In the genomic region with DNA sequence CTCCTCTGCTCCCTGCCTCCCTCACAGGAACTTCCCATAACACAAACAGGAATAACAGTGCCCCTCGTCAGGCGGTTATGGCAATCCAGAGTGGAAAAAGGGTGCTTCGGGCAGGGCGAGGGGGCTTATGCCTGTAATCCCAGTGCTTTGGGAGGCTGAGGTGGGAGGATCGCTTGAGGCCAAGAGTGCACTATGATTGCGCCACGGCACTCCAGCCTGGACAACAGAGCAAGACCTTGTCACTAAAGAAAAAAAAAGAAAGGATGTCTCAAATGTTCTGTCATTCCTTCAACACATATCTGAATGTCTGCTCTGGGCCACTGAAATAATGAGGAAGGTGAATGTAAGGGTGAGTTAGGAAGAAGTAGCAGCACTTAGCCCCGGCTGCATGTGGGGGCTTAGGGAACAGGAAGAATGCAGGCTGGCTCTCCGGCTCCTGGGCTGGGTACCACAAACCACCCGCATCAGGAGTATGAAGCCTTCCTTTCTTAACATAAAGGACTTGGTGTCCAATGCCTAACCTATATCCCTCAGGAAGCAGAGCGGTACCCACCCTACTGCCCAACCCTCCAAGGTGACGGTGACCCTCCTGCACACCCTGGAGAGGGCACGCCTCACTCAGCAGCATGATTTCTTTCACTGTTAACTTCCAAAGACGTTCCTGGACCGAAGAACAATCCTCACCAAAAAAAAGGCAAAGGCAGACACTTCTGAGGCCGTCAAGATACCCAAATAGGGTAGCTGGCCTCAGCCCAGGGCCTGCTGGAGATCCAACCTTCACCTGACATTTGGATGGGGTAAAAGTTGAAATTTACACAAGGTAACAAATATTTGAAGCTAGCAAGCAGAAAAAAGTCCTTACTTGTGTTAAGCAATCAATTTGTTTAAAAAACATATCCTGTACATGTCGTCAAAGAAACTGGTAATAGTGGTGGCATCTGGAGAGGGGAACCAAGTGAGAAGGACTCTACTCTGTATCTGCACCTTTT, we compare ENCODE assay signal across 9 cellular contexts. TPM values are rescaled to one million over a fixed set of nuclear protein-coding genes. Genes with fewer than 3 reads are reported as not detected.
DNase-seq lines count a peak whose midpoint lies in the region; ATAC-seq, FAIRE-seq and TF ChIP-seq lines count a peak whose summit lies in the region.
"Had no signal": no experiment of that assay in that cellular context is flagged by ENCODE, and none has a peak within 500 bp of the region (broad histone marks: within the 10 kb centered on the region; RNA-seq: fewer than 3 reads in every experiment).

No MANE protein-coding gene starts in this region.

- TF ChIP-seq POLR2A in GM12878 (IDR thresholded peaks at IDR 0.05; ENCODE audit: low read depth, low read length) (no peak), vagina (IDR thresholded peaks at IDR 0.05) (no peak)

- intact Hi-C loops in heart right ventricle (cut with DNase I) = loop anchor here in 1 of 10 donors (1.0 to 5.0 kb wide), 4 partner anchors 27 to 376 kb away; partner anchors contain the start of gene PPP6R3
- intact Hi-C loops in Right ventricle myocardium inferior (cut with DNase I) = loop anchor here (2.0 kb wide), 3 partner anchors 27 to 65 kb away; partner anchors contain the start of genes IGHMBP2 and MRPL21
- intact Hi-C loops in GM12878 (cut with micrococcal nuclease; ENCODE audit: unreplicated experiment) = no loop called here
- intact Hi-C loops in vagina (cut with DNase I) = no loop called here

- no TSS peak for BruUV-seq in GM12878 (replicated peaks; lab: Mats Ljungman, UMichigan)

- H4K20me1 ChIP-seq in GM12878 (ENCODE audit: control insufficient read depth, insufficient read depth) = no peaks in the 10 kb centered on the region

- SMC1A ChIA-PET in GM12878 (lab: Charles Lee; ENCODE audit: uncharacterized antibody, unreplicated experiment) = no interaction called here

- peaks cover 10% of the 10 kb centered on the region for H3K79me2 ChIP-seq in GM12878 (ENCODE audit: control insufficient read depth, insufficient read depth, low read length)

- H3K4me3 ChIP-seq in heart right ventricle = peak overlapping the region in 8 of 10 donors; percentile 74 to 98 (median 91)
- no peak overlapping the region; the same call in 1 of the 2 replicates for H3K4me3 ChIP-seq in GM12878
- peak overlapping the region in 1 of 2 donors; percentile 81 for H3K4me3 ChIP-seq in muscle layer of colon (ENCODE audit: low read depth in 1 of 2, low read length in 2 of 2)
- peak overlapping the region in 1 of 2 donors; percentile 5 for H3K4me3 ChIP-seq in vagina

- peak overlapping the region; percentile 84; the same call in 1 of the 2 replicates for H3K4me2 ChIP-seq in GM12878 (ENCODE audit: control insufficient read depth, insufficient read depth)

- RAD21 ChIA-PET in GM12878 (lab: Charles Lee; ENCODE audit: unreplicated experiment) = no interaction called here

- H3K9ac ChIP-seq in GM12878 (ENCODE audit: control insufficient read depth, insufficient read depth, low read length) (peak overlapping the region; percentile 71; the same call in 1 of the 2 replicates), muscle layer of colon (ENCODE audit: low read length) (peak overlapping the region; percentile 20)

- H3K4me1 ChIP-seq in heart right ventricle = peaks cover 23 to 80% (median 68%) of the 10 kb centered on the region in 9 donors
- peaks cover 24% of the 10 kb centered on the region for H3K4me1 ChIP-seq in GM12878 (ENCODE audit: control insufficient read depth, insufficient read depth, low read length)
- H3K4me1 ChIP-seq in muscle layer of colon (ENCODE audit: insufficient read depth, low read length) = peaks cover 68% of the 10 kb centered on the region
- peaks cover 69% of the 10 kb centered on the region for H3K4me1 ChIP-seq in vagina

- CTCF ChIA-PET in GM12878 (lab: Yijun Ruan, JAX) = no interaction called here

- ATAC-seq in heart right ventricle (no peak), Right ventricle myocardium inferior (no peak), GM12878 (no peak)

- peak overlapping the region; percentile 85 to 99 (median 90) for H3K27ac ChIP-seq in heart right ventricle
- H3K27ac ChIP-seq in GM12878 (ENCODE audit: control insufficient read depth, insufficient read depth) = peak overlapping the region; percentile 77; the same call in 1 of the 2 replicates
- peak overlapping the region; percentile 99 for H3K27ac ChIP-seq in muscle layer of colon (ENCODE audit: low read depth, low read length)
- H3K27ac ChIP-seq in vagina = peak overlapping the region; percentile 97

- peaks cover 0 to 13% (median 0%) of the 10 kb centered on the region in 9 donors for H3K36me3 ChIP-seq in heart right ventricle
- H3K36me3 ChIP-seq in GM12878 (ENCODE audit: control insufficient read depth in 2 of 2, insufficient read depth in 2 of 2, low read length in 1 of 2) = no peaks in the 10 kb centered on the region
- peaks cover 5% of the 10 kb centered on the region for H3K36me3 ChIP-seq in muscle layer of colon (ENCODE audit: insufficient read depth, low read length)
- H3K36me3 ChIP-seq in vagina = no peaks in the 10 kb centered on the region

- in situ Hi-C loops in GM12878 (cut with MboI) = no loop called here

- H3K27me3 ChIP-seq in heart right ventricle (no peaks in the 10 kb centered on the region), GM12878 (replicated peaks in 1 of 2; ENCODE audit: control insufficient read depth in 2 of 2, insufficient read depth in 2 of 2, low read length in 1 of 2) (no peaks in the 10 kb centered on the region), muscle layer of colon (ENCODE audit: control insufficient read depth in 1 of 2, insufficient read depth in 2 of 2, low read length in 2 of 2) (no peaks in the 10 kb centered on the region), vagina (no peaks in the 10 kb centered on the region)

- no peak overlapping the region for H2AFZ ChIP-seq in GM12878 (ENCODE audit: control insufficient read depth, low read depth, low read length)

- WGBS in heart right ventricle, 2 donors = 81 to 85% methylated on average over 17 of the region's 17 CpGs
- 86% methylated on average over 17 of the region's 17 CpGs for WGBS in GM12878 (ENCODE audit: insufficient coverage, insufficient replicate concordance, low lambda C conversion rate, missing lambda C conversion rate)

- H3K9me3 ChIP-seq in heart right ventricle (no peaks in the 10 kb centered on the region), GM12878 (replicated peaks; ENCODE audit: control insufficient read depth, insufficient read depth, low read length) (no peaks in the 10 kb centered on the region), muscle layer of colon (ENCODE audit: low read length) (no peaks in the 10 kb centered on the region), vagina (no peaks in the 10 kb centered on the region)

- DNase-seq in heart right ventricle (no peak), Right ventricle myocardium inferior (ENCODE audit: missing footprints) (no peak), GM12878 (ENCODE audit: low read depth, low spot score) (no peak), vagina (ENCODE audit: extremely low spot score in 2 of 2) (no peak), GM20000 (ENCODE audit: low spot score) (no peak), kidney tubule cell (ENCODE audit: low spot score) (no peak), NCI-H345 (lab: John Stamatoyannopoulos, UW) (no peak)
- DNase-seq: stimulated activated CD4-positive, alpha-beta T cell treated with anti-CD3 and anti-CD28 coated beads, Interleukin-12 subunit alpha, Interleukin-12 subunit beta, amount 100 ng/mL, for 4 hours had no signal

- no peak for TF ChIP-seq EP300 in GM12878 (IDR thresholded peaks at IDR 0.05; ENCODE audit: borderline replicate concordance in 1 of 2, control insufficient read depth in 1 of 2, low read depth in 2 of 2, low read length in 2 of 2)

- TF ChIP-seq CTCF in heart right ventricle (IDR thresholded peaks at IDR 0.05) (no peak), GM12878 (IDR thresholded peaks at IDR 0.05 in 2 of 3, conservative IDR thresholded peaks at IDR 0.05 in 1 of 3; ENCODE audit: control insufficient read depth in 2 of 3, extremely low read depth in 1 of 3, insufficient read depth in 1 of 3, low read depth in 3 of 3, low read length in 3 of 3) (no peak), vagina (IDR thresholded peaks at IDR 0.05) (no peak), GM20000 (IDR thresholded peaks at IDR 0.05; ENCODE audit: extremely low read depth, missing control alignments) (no peak)

- POLR2A ChIA-PET in GM12878 (lab: Charles Lee) = interaction anchor here (0.6 kb wide), 2 partner anchors 107 to 396 kb away, joined by 4 read pairs; no protein-coding TSS in a partner anchor

- no peak for TF ChIP-seq RAD21 in GM12878 (IDR thresholded peaks at IDR 0.05; ENCODE audit: insufficient read depth, low read depth, low read length)

- no peak for FAIRE-seq in GM12878 (lab: Jason Lieb, UNC)

TF ChIP-seq in GM12878, 131 proteins besides CTCF, POLR2A, EP300 and RAD21 (continues in another document):
- TF ChIP-seq POLR2AphosphoS5 (IDR thresholded peaks at IDR 0.05; ENCODE audit: low read length) (no peak), E2F4 (IDR thresholded peaks at IDR 0.05; ENCODE audit: low read depth, low read length) (no peak)

RNA-seq across cellular contexts. Expression of gene CPT1A, which starts 3.8 kb away (rescaled TPM):
- total RNA-seq in heart right ventricle (10 to 100 TPM; 28.8 to 84.4 (median 48.3) TPM), Right ventricle myocardium inferior (83.3 TPM), GM12878 (2014; rRNA removed) (6.6 and 7.6 TPM in 2 replicates), GM12878 (2014; rRNA removed; fragmentation: Illumina TruSeq; extraction: Trizol) (7.0 and 7.5 TPM in 2 replicates), GM12878 (2021) (17.5 and 17.8 TPM in 2 replicates), vagina (80.8 TPM)
- polyA plus RNA-seq in heart right ventricle (10 to 100 TPM; 18.8 to 22.8 TPM), GM12878 (2011; rRNA removed) (2.5 and 4.5 TPM in 2 replicates), GM12878 (2014; fragmentation: Illumina TruSeq; extraction: Trizol) (7.4 and 10.9 TPM in 2 replicates), GM12878 (2014; fragmentation: Nextera tagmentation; extraction: Ambion mirVana) (1 to 10 TPM; 1.1 to 2.1 TPM), GM12878 (2014; rRNA removed) (7.9 and 9.6 TPM in 2 replicates), GM12878 (2016; fragmentation: Nextera tagmentation; extraction: Ambion mirVana) (1 to 10 TPM; 4.9 to 5.4 TPM)
- total RNA-seq in GM12878 (2013; cell fraction: nucleolus; rRNA removed) = 11.0 and 15.9 TPM in 2 replicates
- 6.4 TPM for polyA plus RNA-seq in GM12878 (2011; ENCODE audit: low read depth)
- polyA plus RNA-seq in GM12878 (2011; cell fraction: cytosol; rRNA removed) = 3.3 and 4.3 TPM in 2 replicates
- 5.9 and 8.1 TPM in 2 replicates for polyA plus RNA-seq in GM12878 (2011; cell fraction: nucleus; rRNA removed)
- polyA plus RNA-seq in GM12878 (2012) = 4.9 and 7.9 TPM in 2 replicates
- 7.9 and 11.6 TPM in 2 replicates for polyA minus RNA-seq in GM12878 (2011; rRNA and poly(A)+ RNA removed)
- 4.8 and 6.0 TPM in 2 replicates for polyA minus RNA-seq in GM12878 (2011; cell fraction: cytosol; rRNA and poly(A)+ RNA removed)
- polyA minus RNA-seq in GM12878 (2011; cell fraction: nucleus; rRNA and poly(A)+ RNA removed) = 2.4 and 5.0 TPM in 2 replicates
